ENCODE assay signal across 23 cellular contexts in the genomic region with DNA sequence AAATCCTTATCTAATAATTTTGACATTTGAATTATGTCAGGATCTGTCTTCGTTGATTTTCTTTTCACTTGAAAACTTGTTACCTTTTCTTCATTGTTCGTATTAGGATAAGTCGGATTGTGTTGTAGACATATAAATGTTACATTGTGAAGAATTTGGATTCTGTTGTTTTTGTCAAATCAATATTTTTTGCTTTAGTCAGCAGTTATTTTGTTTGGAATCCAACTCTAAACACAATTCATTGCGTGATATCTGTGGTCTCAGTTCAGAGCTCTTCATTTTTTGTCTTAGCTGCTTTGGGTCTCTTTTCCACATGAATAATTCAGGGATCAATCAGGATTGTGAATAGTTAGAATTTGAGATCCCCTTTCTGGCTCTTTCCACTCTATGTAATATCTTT.
DNase-seq lines count a peak whose midpoint lies in the region; ATAC-seq, FAIRE-seq and TF ChIP-seq lines count a peak whose summit lies in the region.
"Had no signal": no experiment of that assay in that cellular context is flagged by ENCODE, and none has a peak within 500 bp of the region (broad histone marks: within the 10 kb centered on the region; RNA-seq: fewer than 3 reads in every experiment).

No MANE protein-coding gene starts in this region.

- H3K4me1 ChIP-seq in A549 (no peaks in the 10 kb centered on the region), H1 (replicated peaks in 1 of 4; ENCODE audit: control insufficient read depth in 3 of 4, insufficient read depth in 4 of 4, low read length in 3 of 4) (no peaks in the 10 kb centered on the region), kidney (ENCODE audit: control insufficient read depth in 1 of 2, insufficient read depth in 1 of 2, low read depth in 1 of 2, low read length in 2 of 2) (no peaks in the 10 kb centered on the region), endodermal cell (ENCODE audit: control insufficient read depth, insufficient read depth, low read length) (no peaks in the 10 kb centered on the region)
- H3K4me1 ChIP-seq: BLaER1 had no signal

- H2BK12ac ChIP-seq in H1 (ENCODE audit: low read depth, low read length) = no peak overlapping the region

- ATAC-seq in A549 = no peak
- ATAC-seq in HG02840 (IDR thresholded peaks at IDR 0.05; ENCODE audit: low FRiP score, unreplicated experiment) = no peak

- H3K9me3 ChIP-seq in A549 (no peaks in the 10 kb centered on the region), H1 (ENCODE audit: insufficient read depth in 2 of 2, low read depth in 1 of 2, low read length in 1 of 2) (no peaks in the 10 kb centered on the region), kidney (ENCODE audit: control insufficient read depth in 1 of 2, low read length in 2 of 2) (no peaks in the 10 kb centered on the region), endodermal cell (ENCODE audit: control insufficient read depth, low read length) (no peaks in the 10 kb centered on the region)
- H3K9me3 ChIP-seq: BLaER1 had no signal

- H3K4me2 ChIP-seq in A549 (no peak overlapping the region), H1 (ENCODE audit: insufficient read depth in 1 of 2, low read depth in 2 of 2, low read length in 2 of 2) (no peak overlapping the region)
- H3K4me2 ChIP-seq: BLaER1 had no signal

- no peaks in the 10 kb centered on the region for H3K9me3 Mint-ChIP-seq in endodermal cell

- no peak overlapping the region for H3K4ac ChIP-seq in H1 (replicated peaks; ENCODE audit: insufficient read length, low read depth, low read length)

- H2BK15ac ChIP-seq in H1 (ENCODE audit: low read length) = no peak overlapping the region

- POLR2A ChIA-PET in A549 (lab: Yijun Ruan, JAX) (no interaction called here), H1 (lab: Charles Lee; ENCODE audit: partially characterized antibody) (no interaction called here)

- no peak overlapping the region for H2AK5ac ChIP-seq in H1 (ENCODE audit: low read depth, low read length)

- no peak overlapping the region for H4K91ac ChIP-seq in H1 (replicated peaks; ENCODE audit: insufficient read length, low read length)

- TF ChIP-seq CTCF in A549 (IDR thresholded peaks at IDR 0.05) = no peak
- TF ChIP-seq CTCF in H1 (IDR thresholded peaks at IDR 0.05; ENCODE audit: control extremely low read depth in 1 of 3, insufficient read depth in 1 of 3, low read depth in 1 of 3, low read length in 3 of 3) = no peak
- no peak for TF ChIP-seq CTCF in kidney (IDR thresholded peaks at IDR 0.05; ENCODE audit: borderline replicate concordance, extremely low read depth, insufficient read depth)
- TF ChIP-seq CTCF in endodermal cell (conservative IDR thresholded peaks at IDR 0.05) = no peak

- FAIRE-seq in A549 (lab: Jason Lieb, UNC) (no peak), G401.6 (lab: Jason Lieb, UNC) (peak; percentile 61), H1 (lab: Jason Lieb, UNC) (no peak), kidney (lab: Jason Lieb, UNC) (peak; percentile 21)
- FAIRE-seq: D721Med, GM12891, GM18507 had no signal

- no peak overlapping the region for H3K27ac Mint-ChIP-seq in endodermal cell
- H3K27ac Mint-ChIP-seq: B cell; CD4-positive, alpha-beta T cell; CD8-positive, alpha-beta memory T cell had no signal

- no peak for TF ChIP-seq RAD21 in A549 (conservative IDR thresholded peaks at IDR 0.05 in 1 of 2, IDR thresholded peaks at IDR 0.05 in 1 of 2)
- TF ChIP-seq RAD21 in H1 (IDR thresholded peaks at IDR 0.05 in 1 of 2, conservative IDR thresholded peaks at IDR 0.05 in 1 of 2; ENCODE audit: low read depth in 2 of 2, low read length in 2 of 2) = no peak

- H3K4me3 Mint-ChIP-seq in endodermal cell = no peak overlapping the region
- H3K4me3 Mint-ChIP-seq: B cell; CD4-positive, alpha-beta T cell; CD8-positive, alpha-beta memory T cell had no signal

- 51% methylated on average over 4 of the region's 4 CpGs for WGBS in A549 (ENCODE audit: missing lambda C conversion rate)
- WGBS in H1 (ENCODE audit: extremely low coverage in 1 of 2, insufficient coverage in 1 of 2, insufficient read length in 1 of 2, insufficient replicate concordance in 2 of 2, low coverage in 1 of 2, low lambda C conversion rate in 2 of 2, missing lambda C conversion rate in 1 of 2), 2 experiments = 87% methylated on average over 4 of the region's 4 CpGs; no CpG with 5 or more reads in 1 of the 2 experiments
- 88 to 94% methylated on average over 1 to 4 of the region's 4 CpGs for WGBS in endodermal cell (ENCODE audit: insufficient coverage in 1 of 2, insufficient read length in 1 of 2), 2 experiments

- H4K8ac ChIP-seq in H1 (ENCODE audit: extremely low read depth, insufficient read depth, low read length) = no peak overlapping the region

- H3K27me3 Mint-ChIP-seq in endodermal cell (ENCODE audit: insufficient read depth) = no peaks in the 10 kb centered on the region
- H3K27me3 Mint-ChIP-seq: B cell; CD4-positive, alpha-beta T cell; CD8-positive, alpha-beta memory T cell had no signal

- H4K20me1 ChIP-seq in H1 (replicated peaks in 1 of 2; ENCODE audit: control insufficient read depth in 1 of 2, insufficient read depth in 2 of 2, low read length in 2 of 2) = no peaks in the 10 kb centered on the region
- H4K20me1 ChIP-seq: BLaER1 had no signal

- TF ChIP-seq POLR2A in A549 (IDR thresholded peaks at IDR 0.05; ENCODE audit: low read length) (no peak), H1 (IDR thresholded peaks at IDR 0.05; ENCODE audit: control extremely low read depth in 1 of 2, low read depth in 2 of 2, low read length in 2 of 2) (no peak)

- no peak overlapping the region for H3K14ac ChIP-seq in H1 (ENCODE audit: insufficient read length)

- H3K4me3 ChIP-seq in A549 = no peak overlapping the region
- no peak overlapping the region for H3K4me3 ChIP-seq in H1 (ENCODE audit: extremely low read depth in 1 of 4, insufficient read depth in 2 of 4, low read depth in 3 of 4, low read length in 4 of 4)
- no peak overlapping the region for H3K4me3 ChIP-seq in kidney (ENCODE audit: low read length in 2 of 2)
- no peak overlapping the region for H3K4me3 ChIP-seq in endodermal cell (ENCODE audit: low read length)
- H3K4me3 ChIP-seq: BLaER1 had no signal

- no peak overlapping the region for H3K56ac ChIP-seq in H1 (replicated peaks; ENCODE audit: insufficient read length, low read depth, low read length)

- no peak overlapping the region for H2BK5ac ChIP-seq in H1 (ENCODE audit: low read depth, low read length)

- intact Hi-C loops in kidney (cut with DNase I) = no loop called here

- H3K9ac ChIP-seq in H1 (replicated peaks in 1 of 4; ENCODE audit: extremely low read depth in 1 of 4, low read depth in 3 of 4, low read length in 3 of 4) = no peak overlapping the region
- no peak overlapping the region for H3K9ac ChIP-seq in kidney (ENCODE audit: low read length in 2 of 2)
- H3K9ac ChIP-seq in endodermal cell (ENCODE audit: extremely low read depth, low read length, poor library complexity, severe bottlenecking) = no peak overlapping the region
- H3K9ac ChIP-seq: BLaER1 had no signal

- no peak overlapping the region for H2AFZ ChIP-seq in H1 (ENCODE audit: low read length)

- H3K23ac ChIP-seq in H1 (ENCODE audit: insufficient read length) = no peak overlapping the region

- TF ChIP-seq EP300 in A549 (IDR thresholded peaks at IDR 0.05) = no peak
- no peak for TF ChIP-seq EP300 in H1 (IDR thresholded peaks at IDR 0.05; ENCODE audit: borderline replicate concordance in 1 of 2, low read depth in 2 of 2, low read length in 2 of 2)

- no peaks in the 10 kb centered on the region for H3K36me3 ChIP-seq in H1 (ENCODE audit: control insufficient read depth in 2 of 4, insufficient read depth in 4 of 4, low read length in 3 of 4)
- no peaks in the 10 kb centered on the region for H3K36me3 ChIP-seq in kidney (ENCODE audit: control insufficient read depth in 1 of 2, insufficient read depth in 2 of 2, low read length in 2 of 2)
- no peaks in the 10 kb centered on the region for H3K36me3 ChIP-seq in endodermal cell (ENCODE audit: control insufficient read depth, insufficient read depth, low read length)
- H3K36me3 ChIP-seq: BLaER1 had no signal

- no peak overlapping the region for H3K18ac ChIP-seq in H1 (ENCODE audit: extremely low read depth, low read length)

- no peak for DNase-seq in A549 (ENCODE audit: low read depth in 1 of 2, low spot score in 1 of 2)
- no peak for DNase-seq in H1 (ENCODE audit: low read depth in 1 of 2, low spot score in 2 of 2)
- no peak for DNase-seq in kidney
- no peak for DNase-seq in endodermal cell
- no peak for DNase-seq in AML-193 (lab: John Stamatoyannopoulos, UW)
- DNase-seq in CD1c-positive myeloid dendritic cell (ENCODE audit: extremely low spot score) = no peak
- DNase-seq: CD4-positive, alpha-beta T cell; CD8-positive, alpha-beta memory T cell; DMS 273 treated with DMSO at 0.1 percent for 48 hours; DMS79; EL; GF-D8; GOT3; H7; HCEC 1CT had no signal

- H3K36me3 Mint-ChIP-seq in endodermal cell (ENCODE audit: low read depth) = no peaks in the 10 kb centered on the region
- H3K36me3 Mint-ChIP-seq: CD8-positive, alpha-beta memory T cell had no signal

- H3K79me1 ChIP-seq in H1 (ENCODE audit: low read depth, low read length) = no peaks in the 10 kb centered on the region

- CTCF ChIA-PET in A549 (lab: Yijun Ruan, JAX) = no interaction called here
- CTCF ChIA-PET in H1 (lab: Charles Lee; ENCODE audit: partially characterized antibody) = no interaction called here

- no peaks in the 10 kb centered on the region for H3K4me1 Mint-ChIP-seq in endodermal cell
- H3K4me1 Mint-ChIP-seq: B cell; CD8-positive, alpha-beta memory T cell had no signal

- no peak overlapping the region for H2BK20ac ChIP-seq in H1 (ENCODE audit: low read length)

- H2BK120ac ChIP-seq in H1 (replicated peaks; ENCODE audit: low read depth, low read length) = no peak overlapping the region

- no peaks in the 10 kb centered on the region for H3K27me3 ChIP-seq in H1 (replicated peaks in 1 of 4; ENCODE audit: control insufficient read depth in 3 of 4, extremely low read depth in 1 of 4, insufficient read depth in 3 of 4, low read length in 3 of 4)
- no peaks in the 10 kb centered on the region for H3K27me3 ChIP-seq in endodermal cell (ENCODE audit: control insufficient read depth, insufficient read depth, low read length, poor library complexity, severe bottlenecking)
- H3K27me3 ChIP-seq: BLaER1 had no signal

- H3K27ac ChIP-seq in A549 (no peak overlapping the region), H1 (ENCODE audit: low read depth, low read length) (no peak overlapping the region), kidney (ENCODE audit: low read depth in 2 of 2, low read length in 2 of 2) (no peak overlapping the region), endodermal cell (ENCODE audit: low read depth, low read length) (no peak overlapping the region)
- H3K27ac ChIP-seq: BLaER1, C4-2B had no signal

- no peaks in the 10 kb centered on the region for H3K23me2 ChIP-seq in H1 (ENCODE audit: low read depth, low read length)

- no peak overlapping the region for H4K5ac ChIP-seq in H1 (ENCODE audit: insufficient read length, low read depth, low read length)

- H3K79me2 ChIP-seq in H1 (ENCODE audit: control insufficient read depth in 1 of 2, insufficient read depth in 2 of 2, low read length in 2 of 2) = no peaks in the 10 kb centered on the region

TF ChIP-seq in A549, 52 proteins besides CTCF, POLR2A, EP300 and RAD21 (continues in another document):
- TF ChIP-seq MAFK (IDR thresholded peaks at IDR 0.05; ENCODE audit: partially characterized antibody) (peak; percentile 92), NPAS2 (CRISPR knock-in tag; IDR thresholded peaks at IDR 0.05; ENCODE audit: borderline replicate concordance) (no peak)

TF ChIP-seq in H1, 55 proteins besides CTCF, POLR2A, EP300 and RAD21 (continues in another document):
- no peak for TF ChIP-seq TAF7 (optimal IDR thresholded peaks at IDR 0.05; ENCODE audit: borderline replicate concordance, low read depth, low read length)
- TF ChIP-seq SIRT6 (IDR thresholded peaks at IDR 0.05; ENCODE audit: low read length) = no peak
